Comparison of ENCODE assay signal across 8 cellular contexts in the genomic region with DNA sequence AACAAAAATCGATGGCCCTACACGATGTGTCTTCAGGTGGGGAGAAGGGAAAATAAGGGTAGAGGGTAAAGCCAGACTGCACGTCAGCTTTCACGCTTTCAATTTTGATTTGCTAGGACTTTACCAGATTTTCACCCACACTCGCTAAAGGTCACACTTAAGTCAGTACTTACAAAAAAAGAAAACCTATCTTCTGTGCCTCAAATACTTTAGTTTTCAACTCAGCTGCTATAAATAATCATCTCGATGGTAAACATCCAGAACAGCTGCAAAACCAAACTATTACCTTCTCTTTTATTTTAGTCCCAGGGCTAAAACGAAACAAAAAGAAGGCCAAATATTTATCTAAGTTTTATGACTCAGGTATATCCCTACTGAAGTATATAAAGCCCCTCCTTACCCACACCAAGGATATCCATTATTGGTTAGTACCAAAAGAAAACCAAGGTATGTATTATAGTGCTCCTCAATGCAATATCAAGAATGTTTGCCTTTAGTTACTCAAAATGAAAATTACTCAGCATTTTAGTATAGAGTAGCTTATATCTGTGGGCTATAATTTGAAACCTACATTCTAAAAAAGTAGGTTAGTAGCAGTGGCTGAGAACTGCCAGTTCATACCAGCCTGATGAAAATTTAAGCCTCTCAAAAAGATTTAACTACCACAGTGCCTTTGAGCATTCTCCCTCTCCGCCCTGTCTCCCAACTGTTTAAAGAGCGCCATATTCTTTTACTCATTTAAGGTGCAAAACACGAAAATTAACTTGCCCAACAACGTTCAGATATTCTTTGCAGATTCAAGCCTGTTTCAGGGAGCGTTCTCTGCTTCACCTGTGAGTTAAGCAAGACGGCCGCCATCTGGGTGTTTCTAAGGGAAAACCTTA. TPM values are rescaled to one million over a fixed set of nuclear protein-coding genes. Genes with fewer than 3 reads are reported as not detected.
DNase-seq lines count a peak whose midpoint lies in the region; ATAC-seq, FAIRE-seq and TF ChIP-seq lines count a peak whose summit lies in the region.

No MANE protein-coding gene starts in this region.

- peak overlapping the region; percentile 100 for H3K9ac ChIP-seq in keratinocyte (ENCODE audit: control insufficient read depth, extremely low read depth, insufficient read depth, low read length)

- peak overlapping the region; percentile 98 to 99 for H3K4me3 Mint-ChIP-seq in activated T-cell treated with anti-CD3 and anti-CD28 coated beads, Interleukin-2, amount 50 U/mL, for 72 hours
- H3K4me3 Mint-ChIP-seq in activated CD8-positive, alpha-beta T cell treated with anti-CD3 and anti-CD28 coated beads for 36 hours, result peak overlapping the region; percentile 90

- H3K4me3 ChIP-seq in keratinocyte (ENCODE audit: control insufficient read depth in 2 of 3, extremely low read depth in 1 of 3, insufficient read depth in 2 of 3, low read depth in 1 of 3, low read length in 3 of 3), result peak overlapping the region; percentile 79 to 99 (median 94)
- peak overlapping the region; percentile 99 for H3K4me3 ChIP-seq in thymus (ENCODE audit: low read length)

- H3K27me3 ChIP-seq in keratinocyte (ENCODE audit: control insufficient read depth, extremely low read depth, insufficient read depth, low read length) (no peaks in the 10 kb centered on the region), thymus (ENCODE audit: control insufficient read depth, insufficient read depth) (no peaks in the 10 kb centered on the region)

- H3K4me1 ChIP-seq in keratinocyte (ENCODE audit: control insufficient read depth, extremely low read depth, insufficient read depth, low read length), result peaks cover 30% of the 10 kb centered on the region
- peaks cover 28% of the 10 kb centered on the region for H3K4me1 ChIP-seq in thymus (ENCODE audit: control insufficient read depth, insufficient read depth, low read length)

- H3K4me2 ChIP-seq in keratinocyte (ENCODE audit: control insufficient read depth, extremely low read depth, insufficient read depth, low read depth, low read length), result peak overlapping the region; percentile 92

- H3K27ac Mint-ChIP-seq in activated T-cell treated with anti-CD3 and anti-CD28 coated beads, Interleukin-2, amount 50 U/mL, for 72 hours, result peak overlapping the region; percentile 98
- H3K27ac Mint-ChIP-seq in activated CD8-positive, alpha-beta T cell treated with anti-CD3 and anti-CD28 coated beads for 36 hours, result peak overlapping the region; percentile 100

- H3K9me1 ChIP-seq in keratinocyte (ENCODE audit: control insufficient read depth, extremely low read depth, insufficient read depth, low read length), result peaks cover 4% of the 10 kb centered on the region

- H3K9me3 ChIP-seq in keratinocyte (ENCODE audit: control insufficient read depth, low read depth, low read length) (no peaks in the 10 kb centered on the region), thymus (ENCODE audit: control insufficient read depth) (no peaks in the 10 kb centered on the region)

- no peak for TF ChIP-seq CTCF in activated CD8-positive, alpha-beta T cell treated with anti-CD3 and anti-CD28 coated beads for 36 hours (IDR thresholded peaks at IDR 0.05)
- TF ChIP-seq CTCF in keratinocyte (optimal IDR thresholded peaks at IDR 0.05 in 1 of 3, IDR thresholded peaks at IDR 0.05 in 1 of 3, conservative IDR thresholded peaks at IDR 0.05 in 1 of 3; ENCODE audit: extremely low read depth in 1 of 3, insufficient read depth in 2 of 3, low read length in 3 of 3), result no peak

- peaks cover 64% of the 10 kb centered on the region for H3K79me2 ChIP-seq in keratinocyte (ENCODE audit: control insufficient read depth, insufficient read depth, low read length)

- H3K9me3 Mint-ChIP-seq in activated T-cell treated with anti-CD3 and anti-CD28 coated beads, Interleukin-2, amount 50 U/mL, for 72 hours, result peaks cover 0 to 2% of the 10 kb centered on the region in 2 donors
- no peaks in the 10 kb centered on the region for H3K9me3 Mint-ChIP-seq in activated CD8-positive, alpha-beta T cell treated with anti-CD3 and anti-CD28 coated beads for 36 hours

- DNase-seq in activated T-cell treated with anti-CD3 and anti-CD28 coated beads, Interleukin-2, amount 50 U/mL, for 72 hours, result no peak
- DNase-seq in activated T-cell treated with anti-CD3 and anti-CD28 coated beads, Interleukin-2, amount 50 U/mL, for 48 hours, result no peak
- peak; percentile 33 for DNase-seq in activated CD8-positive, alpha-beta T cell treated with anti-CD3 and anti-CD28 coated beads for 36 hours
- DNase-seq in keratinocyte (ENCODE audit: low read depth, low spot score) (no peak), kidney glomerular epithelial cell (lab: John Stamatoyannopoulos, UW) (no peak), NK-92 (lab: John Stamatoyannopoulos, UW; ENCODE audit: unreplicated experiment) (no peak)

- intact Hi-C loops in activated CD8-positive, alpha-beta T cell treated with anti-CD3 and anti-CD28 coated beads for 36 hours (cut with micrococcal nuclease), result loop anchor here (2.0 to 5.0 kb wide), 2 partner anchors 25 to 39 kb away; a partner anchor contains a TSS

- CTCF ChIA-PET in activated CD8-positive, alpha-beta T cell treated with anti-CD3 and anti-CD28 coated beads for 36 hours (lab: Charles Lee), result no interaction called here

- H3K27ac ChIP-seq in keratinocyte (ENCODE audit: control insufficient read depth, insufficient read depth, low read length) (peak overlapping the region; percentile 99), thymus (ENCODE audit: low read depth) (peak overlapping the region; percentile 31)

- no peaks in the 10 kb centered on the region for H3K27me3 Mint-ChIP-seq in activated T-cell treated with anti-CD3 and anti-CD28 coated beads, Interleukin-2, amount 50 U/mL, for 72 hours (ENCODE audit: low read depth)
- no peaks in the 10 kb centered on the region for H3K27me3 Mint-ChIP-seq in activated CD8-positive, alpha-beta T cell treated with anti-CD3 and anti-CD28 coated beads for 36 hours

- dilution Hi-C loops in keratinocyte (cut with MboI; ENCODE audit: extremely low pct_ligation_motif_present, low sequenced_read_pairs), result no loop called here

- H2AFZ ChIP-seq in keratinocyte (ENCODE audit: control insufficient read depth, low read length), result no peak overlapping the region

- H3K36me3 ChIP-seq in keratinocyte (ENCODE audit: control insufficient read depth in 2 of 2, extremely low read depth in 1 of 2, insufficient read depth in 2 of 2, low read length in 2 of 2), result peaks cover 0 to 3% of the 10 kb centered on the region in 2 experiments
- H3K36me3 ChIP-seq in thymus (ENCODE audit: control insufficient read depth, insufficient read depth), result no peaks in the 10 kb centered on the region

- peaks cover 44% of the 10 kb centered on the region for H4K20me1 ChIP-seq in keratinocyte (ENCODE audit: control insufficient read depth, extremely low read depth, insufficient read depth, low read length)

- peak; percentile 18 to 27 for ATAC-seq in activated T-cell treated with anti-CD3 and anti-CD28 coated beads, Interleukin-2, amount 50 U/mL, for 72 hours (replicated peaks in 1 of 2)
- ATAC-seq in HG03064 (IDR thresholded peaks at IDR 0.05; ENCODE audit: low read depth, unreplicated experiment), result peak; percentile 41
- peak; percentile 10 for ATAC-seq in activated CD8-positive, alpha-beta T cell treated with anti-CD3 and anti-CD28 coated beads for 36 hours

- 45% methylated on average over 14 of the region's 14 CpGs for WGBS in thymus

- peaks cover 7% of the 10 kb centered on the region in 2 donors for H3K36me3 Mint-ChIP-seq in activated T-cell treated with anti-CD3 and anti-CD28 coated beads, Interleukin-2, amount 50 U/mL, for 72 hours (ENCODE audit: insufficient read depth in 2 of 2)
- H3K36me3 Mint-ChIP-seq in activated CD8-positive, alpha-beta T cell treated with anti-CD3 and anti-CD28 coated beads for 36 hours (ENCODE audit: low read depth), result peaks cover 35% of the 10 kb centered on the region

- POLR2A ChIA-PET in activated CD8-positive, alpha-beta T cell treated with anti-CD3 and anti-CD28 coated beads for 36 hours (lab: Charles Lee), result interaction anchor here (1.2 to 3.5 kb wide), 6 partner anchors 9 to 39 kb away, joined by 3 to 29 read pairs (median 10); a partner anchor contains a TSS

- FAIRE-seq in keratinocyte (lab: Jason Lieb, UNC), result no peak

- H3K4me1 Mint-ChIP-seq in activated T-cell treated with anti-CD3 and anti-CD28 coated beads, Interleukin-2, amount 50 U/mL, for 72 hours (ENCODE audit: low read depth), result peaks cover 68% of the 10 kb centered on the region
- H3K4me1 Mint-ChIP-seq in activated CD8-positive, alpha-beta T cell treated with anti-CD3 and anti-CD28 coated beads for 36 hours (ENCODE audit: low read depth), result peaks cover 59% of the 10 kb centered on the region

RNA-seq across cellular contexts. Expression of a gene that starts 1.5 kb away (rescaled TPM):
- total RNA-seq in activated T-cell treated with anti-CD3 and anti-CD28 coated beads, Interleukin-2, amount 50 U/mL, for 72 hours, result 100 to 1,000 TPM; 478 to 479 TPM
- 100 to 1,000 TPM; 496 to 514 TPM for total RNA-seq in activated CD8-positive, alpha-beta T cell treated with anti-CD3 and anti-CD28 coated beads for 36 hours
- 190 to 268 TPM (median 249 TPM) in 3 replicates for polyA plus RNA-seq in keratinocyte
- polyA plus RNA-seq in keratinocyte (2011; ENCODE audit: low read depth), result 315 TPM
- polyA plus RNA-seq in keratinocyte (2011; cell fraction: cytosol; rRNA removed), result 212 and 299 TPM in 2 replicates
- 156 and 198 TPM in 2 replicates for polyA plus RNA-seq in keratinocyte (2011; cell fraction: nucleus; rRNA removed)
- polyA plus RNA-seq in keratinocyte (2012; ENCODE audit: low replicate concordance), result 260 and 325 TPM in 2 replicates
- 123 to 484 TPM (median 383 TPM) in 3 replicates for polyA minus RNA-seq in keratinocyte
- polyA minus RNA-seq in keratinocyte (2011; cell fraction: cytosol; rRNA and poly(A)+ RNA removed), result 439 TPM
- 105 and 185 TPM in 2 replicates for polyA minus RNA-seq in keratinocyte (2011; cell fraction: nucleus; rRNA and poly(A)+ RNA removed)
- 204 TPM for polyA plus RNA-seq in thymus

RNA-seq across cellular contexts. Expression of a gene that starts 24.2 kb away (rescaled TPM):
- total RNA-seq in activated T-cell treated with anti-CD3 and anti-CD28 coated beads, Interleukin-2, amount 50 U/mL, for 72 hours, result 10 to 100 TPM; 55.7 to 64.7 TPM
- 10 to 100 TPM; 68.1 to 68.7 TPM for total RNA-seq in activated CD8-positive, alpha-beta T cell treated with anti-CD3 and anti-CD28 coated beads for 36 hours
- polyA plus RNA-seq in keratinocyte, result 28.8 to 40.3 TPM (median 32.8 TPM) in 3 replicates
- 24.4 TPM for polyA plus RNA-seq in keratinocyte (2011; ENCODE audit: low read depth)
- 29.1 and 38.3 TPM in 2 replicates for polyA plus RNA-seq in keratinocyte (2011; cell fraction: cytosol; rRNA removed)
- 18.9 and 24.8 TPM in 2 replicates for polyA plus RNA-seq in keratinocyte (2011; cell fraction: nucleus; rRNA removed)
- 38.5 and 45.9 TPM in 2 replicates for polyA plus RNA-seq in keratinocyte (2012; ENCODE audit: low replicate concordance)
- polyA minus RNA-seq in keratinocyte, result 7.2 to 46.4 TPM (median 26.6 TPM) in 3 replicates
- polyA minus RNA-seq in keratinocyte (2011; cell fraction: cytosol; rRNA and poly(A)+ RNA removed), result 52.2 TPM
- polyA minus RNA-seq in keratinocyte (2011; cell fraction: nucleus; rRNA and poly(A)+ RNA removed), result 20.3 and 20.6 TPM in 2 replicates
- polyA plus RNA-seq in thymus, result 26.6 TPM

RNA-seq across cellular contexts. Expression of a gene that starts 39.7 kb away (rescaled TPM):
- 10 to 100 TPM; 63.8 to 73.6 TPM for total RNA-seq in activated T-cell treated with anti-CD3 and anti-CD28 coated beads, Interleukin-2, amount 50 U/mL, for 72 hours
- 10 to 100 TPM; 49.1 to 49.9 TPM for total RNA-seq in activated CD8-positive, alpha-beta T cell treated with anti-CD3 and anti-CD28 coated beads for 36 hours
- polyA plus RNA-seq in keratinocyte (24.5 to 49.5 TPM (median 42.1 TPM) in 3 replicates), thymus (33.3 TPM)
- 8.8 TPM for polyA plus RNA-seq in keratinocyte (2011; ENCODE audit: low read depth)
- polyA plus RNA-seq in keratinocyte (2011; cell fraction: cytosol; rRNA removed), result 21.8 and 43.9 TPM in 2 replicates
- 14.3 and 18.5 TPM in 2 replicates for polyA plus RNA-seq in keratinocyte (2011; cell fraction: nucleus; rRNA removed)
- polyA plus RNA-seq in keratinocyte (2012; ENCODE audit: low replicate concordance), result 14.6 and 36.7 TPM in 2 replicates
- polyA minus RNA-seq in keratinocyte, result 17.6 to 68.7 TPM (median 32.0 TPM) in 3 replicates
- 29.4 TPM for polyA minus RNA-seq in keratinocyte (2011; cell fraction: cytosol; rRNA and poly(A)+ RNA removed)
- 11.4 and 22.3 TPM in 2 replicates for polyA minus RNA-seq in keratinocyte (2011; cell fraction: nucleus; rRNA and poly(A)+ RNA removed)
